Comparison of ENCODE assay signal across 8 cellular contexts in the genomic region with DNA sequence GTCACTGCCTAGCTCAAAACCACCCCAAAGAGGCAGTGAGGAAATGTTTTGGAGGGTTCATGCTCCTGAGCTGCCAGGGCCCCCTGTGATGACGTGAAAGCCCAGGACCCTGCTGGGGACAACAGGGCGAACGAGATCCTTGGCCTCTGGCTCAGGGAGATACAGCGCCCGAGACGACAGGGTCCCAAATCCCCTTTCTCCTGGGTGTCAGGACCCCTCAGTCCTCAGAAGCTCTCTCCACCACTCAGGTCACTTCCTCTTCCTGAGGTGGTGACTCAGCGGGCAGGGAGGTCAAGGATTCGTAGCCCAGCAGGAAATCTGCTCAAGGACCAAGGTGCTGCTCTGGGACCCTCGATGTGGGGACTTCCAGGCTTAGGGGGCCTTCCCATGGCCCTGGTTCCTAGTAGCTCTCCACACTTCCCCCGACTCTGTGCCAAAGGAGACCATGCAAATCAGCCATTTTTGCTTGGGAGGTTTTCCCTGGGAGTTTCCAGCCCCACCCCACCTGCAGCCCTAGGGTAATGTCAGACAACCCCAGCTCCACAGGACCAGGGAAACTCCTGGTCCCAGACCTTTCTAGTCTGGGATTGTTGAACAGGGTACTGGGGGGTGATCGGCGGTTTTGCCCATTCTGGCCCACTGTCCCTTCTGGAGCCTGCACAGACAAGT. TPM values are rescaled to one million over a fixed set of nuclear protein-coding genes. Genes with fewer than 3 reads are reported as not detected.
DNase-seq lines count a peak whose midpoint lies in the region; ATAC-seq lines count a peak whose summit lies in the region.

No MANE protein-coding gene starts in this region.

- no peak for ATAC-seq in activated CD4-positive, alpha-beta T cell treated with anti-CD3 and anti-CD28 coated beads for 36 hours
- no peak for ATAC-seq in HG03095 (IDR thresholded peaks at IDR 0.05; ENCODE audit: unreplicated experiment)

- H3K27ac ChIP-seq in temporal lobe (ENCODE audit: low read depth, low read length): peak overlapping the region; percentile 91

- H3K27me3 Mint-ChIP-seq in activated CD4-positive, alpha-beta T cell treated with anti-CD3 and anti-CD28 coated beads for 36 hours: no peaks in the 10 kb centered on the region
- no peaks in the 10 kb centered on the region for H3K27me3 Mint-ChIP-seq in activated CD4-positive, alpha-beta memory T cell treated with anti-CD3 and anti-CD28 coated beads, Interleukin-2, amount 10 ng/mL, durations not matched to agents 7 days and 5 days
- peaks cover 25 to 50% (median 30%) of the 10 kb centered on the region in 3 donors for H3K27me3 Mint-ChIP-seq in immature natural killer cell (ENCODE audit: low read depth in 3 of 3)

- peaks cover 88% of the 10 kb centered on the region for H3K4me1 Mint-ChIP-seq in activated CD4-positive, alpha-beta T cell treated with anti-CD3 and anti-CD28 coated beads for 36 hours
- H3K4me1 Mint-ChIP-seq in activated CD4-positive, alpha-beta memory T cell treated with anti-CD3 and anti-CD28 coated beads, Interleukin-2, amount 10 ng/mL, durations not matched to agents 7 days and 5 days: peaks cover 79% of the 10 kb centered on the region
- H3K4me1 Mint-ChIP-seq in immature natural killer cell: peaks cover 86 to 87% of the 10 kb centered on the region in 2 donors

- CTCF ChIA-PET in activated CD4-positive, alpha-beta T cell treated with anti-CD3 and anti-CD28 coated beads for 36 hours (lab: Charles Lee): interaction anchor here (0.5 to 10.3 kb wide), 10 partner anchors 17 to 223 kb away, joined by 3 to 96 read pairs (median 6); partner anchors contain the start of genes SLC37A4 and UPK2
- CTCF ChIA-PET in activated CD4-positive, alpha-beta memory T cell treated with anti-CD3 and anti-CD28 coated beads, Interleukin-2, amount 10 ng/mL, durations not matched to agents 7 days and 5 days (lab: Charles Lee): interaction anchor here (0.5 to 9.8 kb wide), 9 partner anchors 14 to 257 kb away, joined by 3 to 270 read pairs (median 4); partner anchors contain the start of genes BCL9L, CXCR5, DDX6 and UPK2

- H3K4me3 Mint-ChIP-seq in activated CD4-positive, alpha-beta T cell treated with anti-CD3 and anti-CD28 coated beads for 36 hours: peak overlapping the region; percentile 78
- H3K4me3 Mint-ChIP-seq in activated CD4-positive, alpha-beta memory T cell treated with anti-CD3 and anti-CD28 coated beads, Interleukin-2, amount 10 ng/mL, durations not matched to agents 7 days and 5 days: peak overlapping the region; percentile 47
- peak overlapping the region; percentile 80 to 95 (median 84) for H3K4me3 Mint-ChIP-seq in immature natural killer cell

- H3K27ac Mint-ChIP-seq in activated CD4-positive, alpha-beta T cell treated with anti-CD3 and anti-CD28 coated beads for 36 hours: peak overlapping the region; percentile 100
- H3K27ac Mint-ChIP-seq in activated CD4-positive, alpha-beta memory T cell treated with anti-CD3 and anti-CD28 coated beads, Interleukin-2, amount 10 ng/mL, durations not matched to agents 7 days and 5 days: peak overlapping the region; percentile 92
- H3K27ac Mint-ChIP-seq in immature natural killer cell: peak overlapping the region; percentile 99 to 100 (median 100)

- peak; percentile 44 for DNase-seq in activated CD4-positive, alpha-beta T cell treated with anti-CD3 and anti-CD28 coated beads for 36 hours
- DNase-seq in activated CD4-positive, alpha-beta T cell treated with anti-CD3 and anti-CD28 coated beads, Interleukin-2, amount 50 U/mL, for 1 hour: no peak
- DNase-seq in activated CD4-positive, alpha-beta memory T cell treated with anti-CD3 and anti-CD28 coated beads, Interleukin-2, amount 10 ng/mL, durations not matched to agents 7 days and 5 days: no peak
- DNase-seq in immature natural killer cell (peak in 2 of 3 donors; percentile 37 to 38), RPMI8226 (no peak), GF-D8 (lab: John Stamatoyannopoulos, UW) (no peak)

- H3K36me3 Mint-ChIP-seq in activated CD4-positive, alpha-beta T cell treated with anti-CD3 and anti-CD28 coated beads for 36 hours (ENCODE audit: low read depth): peaks cover 9% of the 10 kb centered on the region
- H3K36me3 Mint-ChIP-seq in activated CD4-positive, alpha-beta memory T cell treated with anti-CD3 and anti-CD28 coated beads, Interleukin-2, amount 10 ng/mL, durations not matched to agents 7 days and 5 days (ENCODE audit: low read depth): peaks cover 13% of the 10 kb centered on the region
- peaks cover 0 to 8% (median 0%) of the 10 kb centered on the region in 3 donors for H3K36me3 Mint-ChIP-seq in immature natural killer cell

- intact Hi-C loops in activated CD4-positive, alpha-beta T cell treated with anti-CD3 and anti-CD28 coated beads for 36 hours (cut with DNase I, micrococcal nuclease): loop anchor here (1.0 kb wide), 1 partner anchor 15 kb away; no protein-coding TSS in a partner anchor

- no peaks in the 10 kb centered on the region for H3K9me3 Mint-ChIP-seq in activated CD4-positive, alpha-beta T cell treated with anti-CD3 and anti-CD28 coated beads for 36 hours (ENCODE audit: low read depth)
- H3K9me3 Mint-ChIP-seq in activated CD4-positive, alpha-beta memory T cell treated with anti-CD3 and anti-CD28 coated beads, Interleukin-2, amount 10 ng/mL, durations not matched to agents 7 days and 5 days: no peaks in the 10 kb centered on the region
- no peaks in the 10 kb centered on the region for H3K9me3 Mint-ChIP-seq in immature natural killer cell

- POLR2A ChIA-PET in activated CD4-positive, alpha-beta T cell treated with anti-CD3 and anti-CD28 coated beads for 36 hours (lab: Charles Lee): interaction anchor here (0.5 to 3.7 kb wide), 10 partner anchors 10 to 337 kb away, joined by 3 to 26 read pairs (median 4); partner anchors contain the start of genes BCL9L, CXCR5 and DDX6
- POLR2A ChIA-PET in activated CD4-positive, alpha-beta memory T cell treated with anti-CD3 and anti-CD28 coated beads, Interleukin-2, amount 10 ng/mL, durations not matched to agents 7 days and 5 days (lab: Charles Lee): interaction anchor here (1.3 to 5.7 kb wide), 7 partner anchors 17 to 122 kb away, joined by 4 to 72 read pairs (median 5); partner anchors contain the start of genes CXCR5 and DDX6

RNA-seq across cellular contexts. Expression of gene BCL9L, which starts 12.8 kb away (rescaled TPM):
- total RNA-seq in activated CD4-positive, alpha-beta T cell treated with anti-CD3 and anti-CD28 coated beads for 36 hours: 10 to 100 TPM; 34.5 to 58.5 TPM
- 10 to 100 TPM; 56.8 to 62.5 TPM for total RNA-seq in activated CD4-positive, alpha-beta memory T cell treated with anti-CD3 and anti-CD28 coated beads, Interleukin-2, amount 10 ng/mL, durations not matched to agents 7 days and 5 days
- polyA plus RNA-seq in immature natural killer cell: 10 to 100 TPM in 1 of 3 donors, 1 to 10 TPM in 1, not detected in 1; 2.2 to 10.5 TPM
- 19.9 TPM for total RNA-seq in temporal lobe

RNA-seq across cellular contexts. Expression of gene CXCR5, which starts 29.2 kb away (rescaled TPM):
- 10 to 100 TPM; 18.9 to 21.3 TPM for total RNA-seq in activated CD4-positive, alpha-beta T cell treated with anti-CD3 and anti-CD28 coated beads for 36 hours
- total RNA-seq in activated CD4-positive, alpha-beta memory T cell treated with anti-CD3 and anti-CD28 coated beads, Interleukin-2, amount 10 ng/mL, durations not matched to agents 7 days and 5 days: under 1 TPM; 0.83 to 0.86 TPM
- polyA plus RNA-seq in immature natural killer cell: under 1 TPM in 2 of 3 donors, not detected in 1; 0.05 to 0.30 TPM
- total RNA-seq in temporal lobe: not detected

RNA-seq across cellular contexts. Expression of gene UPK2, which starts 43.2 kb away (rescaled TPM):
- under 1 TPM; 0.19 to 0.32 TPM for total RNA-seq in activated CD4-positive, alpha-beta T cell treated with anti-CD3 and anti-CD28 coated beads for 36 hours
- not detected for total RNA-seq in activated CD4-positive, alpha-beta memory T cell treated with anti-CD3 and anti-CD28 coated beads, Interleukin-2, amount 10 ng/mL, durations not matched to agents 7 days and 5 days
- 1 to 10 TPM in 1 of 3 donors, under 1 TPM in 1, not detected in 1; 0.81 to 1.4 TPM for polyA plus RNA-seq in immature natural killer cell
- total RNA-seq in temporal lobe: not detected

RNA-seq across cellular contexts. Expression of gene FOXR1, which starts 58.7 kb away (rescaled TPM):
- not detected for total RNA-seq in activated CD4-positive, alpha-beta T cell treated with anti-CD3 and anti-CD28 coated beads for 36 hours
- total RNA-seq in activated CD4-positive, alpha-beta memory T cell treated with anti-CD3 and anti-CD28 coated beads, Interleukin-2, amount 10 ng/mL, durations not matched to agents 7 days and 5 days: not detected
- polyA plus RNA-seq in immature natural killer cell: not detected
- not detected for total RNA-seq in temporal lobe

Comparison
In these comparisons a context has a peak if more than half of its experiments do, and no peak if none do; other contexts are left out.
1. DNase-seq: peak in activated CD4-positive, alpha-beta T cell treated with anti-CD3 and anti-CD28 coated beads for 36 hours (single experiment) and immature natural killer cell (2 of 3); none in activated CD4-positive, alpha-beta T cell treated with anti-CD3 and anti-CD28 coated beads, Interleukin-2, amount 50 U/mL, for 1 hour (single experiment), activated CD4-positive, alpha-beta memory T cell treated with anti-CD3 and anti-CD28 coated beads, Interleukin-2, amount 10 ng/mL, durations not matched to agents 7 days and 5 days (single experiment), RPMI8226 (single experiment) and GF-D8 (single experiment).
2. RNA of gene CXCR5, which starts 29.2 kb away (total RNA-seq): 18.9 to 21.3 TPM in activated CD4-positive, alpha-beta T cell treated with anti-CD3 and anti-CD28 coated beads for 36 hours; 0.83 to 0.86 TPM in activated CD4-positive, alpha-beta memory T cell treated with anti-CD3 and anti-CD28 coated beads, Interleukin-2, amount 10 ng/mL, durations not matched to agents 7 days and 5 days and not detected in temporal lobe (single experiment); every median in the first group is over 10 times any median in the second.
3. Peak in every context shown above with its lines, with median percentiles within 50 percentile points of each other: H3K27ac Mint-ChIP-seq and H3K4me3 Mint-ChIP-seq.